In genomic region chr4:165131247-165131832, GRCh38 we compare ENCODE assay signal across 8 cellular contexts. TPM values are rescaled to one million over a fixed set of nuclear protein-coding genes. Genes with fewer than 3 reads are reported as not detected.
DNase-seq lines count a peak whose midpoint lies in the region; ATAC-seq, FAIRE-seq and TF ChIP-seq lines count a peak whose summit lies in the region.

No MANE protein-coding gene starts in this region.

- H3K9me3 ChIP-seq in OCI-LY7 (ENCODE audit: low read length) = no peaks in the 10 kb centered on the region
- H3K9me3 ChIP-seq in fibroblast of lung (ENCODE audit: control insufficient read depth, insufficient read depth, low read depth, low read length) = no peaks in the 10 kb centered on the region
- H3K9me3 ChIP-seq in neural progenitor cell (ENCODE audit: low read depth) = no peaks in the 10 kb centered on the region

- H3K79me2 ChIP-seq in OCI-LY7 (ENCODE audit: insufficient read depth, low read depth, low read length) = no peaks in the 10 kb centered on the region
- no peaks in the 10 kb centered on the region for H3K79me2 ChIP-seq in fibroblast of lung (ENCODE audit: control insufficient read depth, insufficient read depth, low read length)
- no peaks in the 10 kb centered on the region for H3K79me2 ChIP-seq in neural progenitor cell (ENCODE audit: low read depth)

- H3K9ac ChIP-seq in fibroblast of lung (ENCODE audit: insufficient read depth, low read length) (no peak overlapping the region), neural progenitor cell (no peak overlapping the region)

- no peaks in the 10 kb centered on the region for H3K9me2 ChIP-seq in OCI-LY7 (ENCODE audit: insufficient read depth, low read length)

- H3F3A ChIP-seq in neural progenitor cell (ENCODE audit: low read depth) = no peaks in the 10 kb centered on the region

- H4K20me1 ChIP-seq in OCI-LY7 (ENCODE audit: insufficient read depth, low read length) (no peaks in the 10 kb centered on the region), fibroblast of lung (ENCODE audit: control insufficient read depth, extremely low read depth, insufficient read depth, low read length) (no peaks in the 10 kb centered on the region), neural progenitor cell (ENCODE audit: low read depth) (no peaks in the 10 kb centered on the region)

- H3K4me3 Mint-ChIP-seq in neural progenitor cell = no peak overlapping the region

- no TSS peak for BruUV-seq in OCI-LY7 (replicated peaks; lab: Mats Ljungman, UMichigan)

- no peaks in the 10 kb centered on the region for H3K36me3 ChIP-seq in OCI-LY7 (ENCODE audit: insufficient read depth, low read length)
- no peaks in the 10 kb centered on the region for H3K36me3 ChIP-seq in fibroblast of lung (ENCODE audit: control insufficient read depth, insufficient read depth, low read length)
- H3K36me3 ChIP-seq in neural progenitor cell = no peaks in the 10 kb centered on the region

- peak overlapping the region; percentile 6 for H3K27ac Mint-ChIP-seq in neural progenitor cell

- FAIRE-seq in D721Med (lab: Jason Lieb, UNC) = peak; percentile 85

- peak; percentile 78 for ATAC-seq in GM21367 (IDR thresholded peaks at IDR 0.05; ENCODE audit: unreplicated experiment)

- CTCF ChIA-PET in OCI-LY7 (lab: Charles Lee; ENCODE audit: unreplicated experiment) = interaction anchor here (0.5 to 1.8 kb wide), 10 partner anchors 9 to 342 kb away, joined by 3 to 7 read pairs (median 4); partner anchors contain the start of genes MSMO1 and TMEM192

- H3K27me3 ChIP-seq in fibroblast of lung (ENCODE audit: control insufficient read depth, insufficient read depth, low read length) (peaks cover 6% of the 10 kb centered on the region), neural progenitor cell (no peaks in the 10 kb centered on the region)

- peak; percentile 94 for TF ChIP-seq CTCF in D721Med (IDR thresholded peaks at IDR 0.05; ENCODE audit: insufficient read depth, missing control alignments)
- TF ChIP-seq CTCF in OCI-LY7 (conservative IDR thresholded peaks at IDR 0.05; ENCODE audit: low read length) = peak; percentile 99
- TF ChIP-seq CTCF in fibroblast of lung (conservative IDR thresholded peaks at IDR 0.05 in 1 of 2, IDR thresholded peaks at IDR 0.05 in 1 of 2; ENCODE audit: low read depth in 1 of 2, low read length in 2 of 2) = peak; percentile 88 to 94
- peak; percentile 84 for TF ChIP-seq CTCF in neural progenitor cell (IDR thresholded peaks at IDR 0.05)

- H3K4me2 ChIP-seq in OCI-LY7 (ENCODE audit: low read length) (no peak overlapping the region), fibroblast of lung (ENCODE audit: extremely low read depth, insufficient read depth, low read length) (no peak overlapping the region), neural progenitor cell (no peak overlapping the region)

- POLR2A ChIA-PET in OCI-LY7 (lab: Charles Lee) = interaction anchor here (0.8 to 1.6 kb wide), 4 partner anchors 9 to 333 kb away, joined by 3 to 6 read pairs (median 3); no protein-coding TSS in a partner anchor

- H2AFZ ChIP-seq in OCI-LY7 (ENCODE audit: low read length) = no peak overlapping the region; the same call in 1 of the 2 replicates
- H2AFZ ChIP-seq in fibroblast of lung (ENCODE audit: low read length) = no peak overlapping the region
- H2AFZ ChIP-seq in neural progenitor cell (replicated peaks) = peak overlapping the region; percentile 89

- H3K4me1 Mint-ChIP-seq in neural progenitor cell = no peaks in the 10 kb centered on the region

- H3K36me3 Mint-ChIP-seq in neural progenitor cell = no peaks in the 10 kb centered on the region

- H3K4me3 ChIP-seq in OCI-LY7 (ENCODE audit: low read depth, low read length, poor library complexity, severe bottlenecking) (no peak overlapping the region), fibroblast of lung (replicated peaks in 1 of 4; ENCODE audit: control extremely low read depth in 1 of 4, insufficient read depth in 1 of 4, low read depth in 3 of 4, low read length in 4 of 4) (no peak overlapping the region), neural progenitor cell (no peak overlapping the region)

- no peak overlapping the region for H3K27ac ChIP-seq in OCI-LY7 (ENCODE audit: low read depth, low read length, poor library complexity, severe bottlenecking)
- no peak overlapping the region for H3K27ac ChIP-seq in fibroblast of lung (ENCODE audit: insufficient read depth, low read length)
- no peak overlapping the region for H3K27ac ChIP-seq in neural progenitor cell

- peak; percentile 36 for DNase-seq in D721Med (ENCODE audit: insufficient read length, low spot score)
- DNase-seq in HT1080 (ENCODE audit: low read depth) = peak; percentile 68
- peak; percentile 71 for DNase-seq in OCI-LY7 (ENCODE audit: low spot score)
- DNase-seq in activated T-cell treated with anti-CD3 and anti-CD28 coated beads for 4 hours = peak; percentile 82
- peak; percentile 26 to 66 for DNase-seq in fibroblast of lung (ENCODE audit: low read depth in 2 of 2)
- DNase-seq in neural progenitor cell (ENCODE audit: low spot score) = peak; percentile 69
- DNase-seq in superior temporal gyrus (ENCODE audit: extremely low spot score) = peak; percentile 98

- no peaks in the 10 kb centered on the region for H3K9me3 Mint-ChIP-seq in neural progenitor cell

- H3K4me1 ChIP-seq in OCI-LY7 (ENCODE audit: insufficient read depth, low read length, poor library complexity, severe bottlenecking) = peaks cover 13% of the 10 kb centered on the region
- no peaks in the 10 kb centered on the region for H3K4me1 ChIP-seq in fibroblast of lung (ENCODE audit: control insufficient read depth, extremely low read depth, insufficient read depth, low read length)
- no peaks in the 10 kb centered on the region for H3K4me1 ChIP-seq in neural progenitor cell

- intact Hi-C loops in OCI-LY7 (cut with micrococcal nuclease; ENCODE audit: unreplicated experiment) = loop anchor here (1.0 to 2.0 kb wide), 5 partner anchors 131 to 333 kb away; partner anchors contain the start of gene MSMO1

- peaks cover 7% of the 10 kb centered on the region for H3K27me3 Mint-ChIP-seq in neural progenitor cell (ENCODE audit: insufficient read depth, low read depth)

RNA-seq across cellular contexts. Expression of gene TMEM192, which starts 18.7 kb away (rescaled TPM):
- total RNA-seq in HT1080 (2014; rRNA removed; shearing (Covaris generic)) = 19.2 and 30.9 TPM in 2 replicates
- polyA plus RNA-seq in HT1080 (2015; cell fraction: cytosol; rRNA removed) = 17.0 and 21.1 TPM in 2 replicates
- 11.3 and 11.8 TPM in 2 replicates for polyA plus RNA-seq in HT1080 (2015; cell fraction: nucleus; rRNA removed)
- 5.9 and 6.6 TPM in 2 replicates for total RNA-seq in OCI-LY7 (2014; rRNA removed; shearing (Covaris generic))
- total RNA-seq in OCI-LY7 (2022) (15.3 and 15.5 TPM in 2 replicates), fibroblast of lung (4.1 and 6.9 TPM in 2 replicates), neural progenitor cell (ENCODE audit: low replicate concordance) (11.3 and 16.1 TPM in 2 replicates)
- 17.0 and 23.7 TPM in 2 replicates for polyA plus RNA-seq in fibroblast of lung
- polyA plus RNA-seq in fibroblast of lung (2012) = 8.0 and 10.8 TPM in 2 replicates
- 3.5 and 14.1 TPM in 2 replicates for polyA minus RNA-seq in fibroblast of lung (ENCODE audit: low replicate concordance)

Comparison
In these comparisons a context has a peak if more than half of its experiments do, and no peak if none do; other contexts are left out.
1. DNase-seq: peak in every context shown above with its lines; median percentile 98 in superior temporal gyrus; 82 in activated T-cell treated with anti-CD3 and anti-CD28 coated beads for 4 hours; 71 in OCI-LY7; 69 in neural progenitor cell; 68 in HT1080; 46 in fibroblast of lung; 36 in D721Med.